Comparison of ENCODE assay signal across 31 cellular contexts in the genomic region with DNA sequence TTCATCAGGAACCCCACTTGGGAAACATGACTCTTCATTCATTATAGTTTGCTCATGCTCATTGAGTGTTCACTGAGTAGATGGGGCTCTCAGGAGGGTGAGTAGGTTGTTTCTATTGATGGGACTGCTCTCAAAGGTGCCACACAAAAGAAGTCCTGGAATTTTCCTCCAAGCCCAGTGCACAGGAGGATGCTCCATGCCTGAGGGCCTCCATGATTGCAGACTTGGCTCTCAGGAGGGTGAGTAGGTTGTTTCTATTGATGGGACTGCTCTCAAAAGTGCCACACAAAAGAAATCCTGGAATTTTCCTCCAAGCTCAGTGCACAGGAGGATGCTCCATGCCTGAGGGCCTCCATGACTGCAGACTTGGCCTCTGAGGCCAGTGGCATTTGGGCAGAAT.
"Had no signal": no experiment of that assay in that cellular context is flagged by ENCODE, and none has a peak within 500 bp of the region (broad histone marks: within the 10 kb centered on the region; RNA-seq: fewer than 3 reads in every experiment).

No MANE protein-coding gene starts in this region.

- H3K27me3 ChIP-seq: ascending aorta, body of pancreas, brain microvascular endothelial cell, cardiac muscle cell had no signal

- DNase-seq: activated effector memory CD4-positive, alpha-beta T cell treated with anti-CD3 and anti-CD28 coated beads, Interleukin-2, amount 50 U/mL, for 16 hours; activated effector memory CD4-positive, alpha-beta T cell treated with Interleukin-2 at 50 U/mL for 16 hours; activated gamma-delta T cell; activated gamma-delta T cell treated with Interleukin-2 at 50 U/mL for 16 hours; activated naive CD4-positive, alpha-beta T cell; activated naive CD4-positive, alpha-beta T cell treated with anti-CD3 and anti-CD28 coated beads for 36 hours; activated naive CD4-positive, alpha-beta T cell treated with anti-CD3 and anti-CD28 coated beads, Interleukin-2, amount 10 ng/mL, durations not matched to agents 7 days and 5 days; activated naive CD4-positive, alpha-beta T cell treated with anti-CD3 and anti-CD28 coated beads, Interleukin-2, amount 50 U/mL, for 16 hours; activated naive CD4-positive, alpha-beta T cell treated with Interleukin-2 at 50 U/mL for 16 hours; activated naive CD8-positive, alpha-beta T cell treated with anti-CD3 and anti-CD28 coated beads for 36 hours; activated naive CD8-positive, alpha-beta T cell treated with anti-CD3 and anti-CD28 coated beads, Interleukin-2, amount 10 ng/mL, durations not matched to agents 7 days and 5 days; activated naive CD8-positive, alpha-beta T cell treated with anti-CD3 and anti-CD28 coated beads, Interleukin-2, amount 50 U/mL, for 24 hours; activated T-cell treated with anti-CD3 and anti-CD28 coated beads, Interleukin-2, amount 50 U/mL, for 24 hours; activated T-cell treated with anti-CD3 and anti-CD28 coated beads, Interleukin-2, amount 50 U/mL, for 4 hours; activated T-cell treated with anti-CD3 and anti-CD28 coated beads, Interleukin-2, amount 50 U/mL, for 48 hours; activated T-cell treated with anti-CD3 and anti-CD28 coated beads, Interleukin-2, amount 50 U/mL, for 72 hours; adrenal gland; amniotic stem cell; amygdala; anterior cingulate cortex; aorta; body of pancreas; brain microvascular endothelial cell; caudate nucleus; central memory CD4-positive, alpha-beta T cell; cerebellar nuclear complex had no signal

- ATAC-seq: activated naive CD4-positive, alpha-beta T cell treated with anti-CD3 and anti-CD28 coated beads, Interleukin-2, amount 50 U/mL, for 72 hours; activated naive CD8-positive, alpha-beta T cell treated with anti-CD3 and anti-CD28 coated beads, Interleukin-2, amount 50 U/mL, for 24 hours; activated T-cell treated with anti-CD3 and anti-CD28 coated beads, Interleukin-2, amount 50 U/mL, for 4 hours; activated T-cell treated with anti-CD3 and anti-CD28 coated beads, Interleukin-2, amount 50 U/mL, for 72 hours; activated T-helper 17 cell treated with anti-CD3 and anti-CD28 coated beads, Interleukin-2, amount 50 U/mL, for 72 hours; body of pancreas had no signal

- H3K36me3 ChIP-seq: adrenal gland, ascending aorta, brain microvascular endothelial cell, breast epithelium, cardiac muscle cell had no signal

- H3K27ac ChIP-seq: adrenal gland, ascending aorta, body of pancreas, brain microvascular endothelial cell, breast epithelium, cardiac muscle cell had no signal

- H3K9me3 ChIP-seq: adrenal gland, ascending aorta, body of pancreas, breast epithelium had no signal

- H3K4me3 ChIP-seq: adrenal gland, ascending aorta, body of pancreas, breast epithelium, cardiac muscle cell had no signal

- H3K4me1 ChIP-seq: adrenal gland, ascending aorta, body of pancreas, breast epithelium had no signal
